Comparison of ENCODE assay signal across 1 cellular context in the genomic region with DNA sequence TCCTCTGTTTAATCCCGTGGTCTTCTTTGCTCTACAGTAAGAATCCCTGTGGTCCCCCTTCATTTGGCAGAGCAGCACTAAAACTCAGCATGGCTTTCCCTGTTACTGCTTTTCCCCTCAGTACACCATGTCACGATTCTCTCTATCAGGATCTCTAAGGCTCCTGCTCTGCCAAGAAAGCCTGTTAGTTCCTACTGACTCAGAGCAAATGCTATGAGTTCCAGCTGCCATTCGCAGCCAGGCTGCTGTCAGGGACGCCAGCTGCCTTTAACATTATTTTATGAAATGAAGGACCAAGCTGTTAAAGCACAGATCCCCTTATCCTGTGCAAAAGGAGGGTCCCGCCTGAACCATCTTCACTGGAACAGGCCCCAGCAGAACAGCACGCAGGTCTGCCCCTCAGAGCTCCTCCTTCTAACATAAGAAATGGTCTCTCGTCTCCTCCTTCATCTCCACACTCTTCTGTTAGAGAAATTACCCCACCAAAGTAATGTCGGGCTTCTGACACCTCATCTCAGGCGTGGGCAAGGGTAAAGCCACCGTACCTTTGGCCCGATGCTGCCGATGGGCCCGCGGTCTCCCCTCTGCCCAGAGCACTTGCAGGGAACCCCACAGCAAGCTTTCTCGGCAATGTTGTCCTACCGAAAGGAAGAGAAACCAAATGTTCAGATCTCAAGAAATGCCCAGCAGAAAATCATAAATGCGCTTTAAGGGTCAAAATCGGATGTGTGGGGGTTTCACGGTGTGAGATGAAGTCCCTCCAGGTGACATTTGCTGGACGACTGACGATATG.
TF ChIP-seq lines count a peak whose summit lies in the region.

No MANE protein-coding gene starts in this region.

TF ChIP-seq in IMR-90, 13 proteins besides CTCF, POLR2A, EP300 and RAD21 (continued from another document):
- TF ChIP-seq, protein P1, sequence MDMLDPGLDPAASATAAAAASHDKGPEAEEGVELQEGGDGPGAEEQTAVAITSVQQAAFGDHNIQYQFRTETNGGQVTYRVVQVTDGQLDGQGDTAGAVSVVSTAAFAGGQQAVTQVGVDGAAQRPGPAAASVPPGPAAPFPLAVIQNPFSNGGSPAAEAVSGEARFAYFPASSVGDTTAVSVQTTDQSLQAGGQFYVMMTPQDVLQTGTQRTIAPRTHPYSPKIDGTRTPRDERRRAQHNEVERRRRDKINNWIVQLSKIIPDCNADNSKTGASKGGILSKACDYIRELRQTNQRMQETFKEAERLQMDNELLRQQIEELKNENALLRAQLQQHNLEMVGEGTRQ (IDR thresholded peaks at IDR 0.05; ENCODE audit: low read depth, low read length) = no peak
- no peak for TF ChIP-seq RCOR1 (IDR thresholded peaks at IDR 0.05; ENCODE audit: insufficient replicate concordance, low read length)
- TF ChIP-seq MXI1 (IDR thresholded peaks at IDR 0.05; ENCODE audit: borderline replicate concordance, low read depth, low read length) = no peak
- no peak for TF ChIP-seq RFX5 (IDR thresholded peaks at IDR 0.05; ENCODE audit: low read depth, low read length)
- no peak for TF ChIP-seq CEBPB (IDR thresholded peaks at IDR 0.05; ENCODE audit: low read depth, low read length)
